In genomic region chr7:25244193-25244592, GRCh38 we compare ENCODE assay signal across 20 cellular contexts. TPM values are rescaled to one million over a fixed set of nuclear protein-coding genes. Genes with fewer than 3 reads are reported as not detected.
DNase-seq lines count a peak whose midpoint lies in the region; ATAC-seq and TF ChIP-seq lines count a peak whose summit lies in the region.
"Had no signal": no experiment of that assay in that cellular context is flagged by ENCODE, and none has a peak within 500 bp of the region (broad histone marks: within the 10 kb centered on the region; RNA-seq: fewer than 3 reads in every experiment).

No MANE protein-coding gene starts in this region.

- no peaks in the 10 kb centered on the region for H3K36me3 Mint-ChIP-seq in nephron (ENCODE audit: low read depth)
- H3K36me3 Mint-ChIP-seq: CD4-positive, alpha-beta memory T cell had no signal

- peaks cover 4% of the 10 kb centered on the region for H3K27me3 Mint-ChIP-seq in nephron (ENCODE audit: low read depth)

- H3K4me1 ChIP-seq in NT2/D1 (ENCODE audit: insufficient read depth, insufficient read length) (no peaks in the 10 kb centered on the region), aorta (ENCODE audit: control insufficient read depth in 1 of 2, insufficient read depth in 2 of 2, low read length in 2 of 2) (peaks cover 0 to 7% of the 10 kb centered on the region in 2 donors)
- H3K4me1 ChIP-seq: BLaER1 had no signal

- no peak overlapping the region for H3K9ac ChIP-seq in NT2/D1 (ENCODE audit: insufficient read length, low read depth)
- H3K9ac ChIP-seq: BLaER1 had no signal

- peaks cover 38% of the 10 kb centered on the region for H3K4me1 Mint-ChIP-seq in nephron
- H3K4me1 Mint-ChIP-seq: CD4-positive, alpha-beta memory T cell had no signal

- H3K9me3 ChIP-seq in NT2/D1 (ENCODE audit: insufficient read depth, low read length) (no peaks in the 10 kb centered on the region; the same call in 1 of the 2 replicates), aorta (ENCODE audit: control insufficient read depth, low read length) (peaks cover 1% of the 10 kb centered on the region)

- WGBS in aorta, 2 donors = 6% methylated on average over 2 of the region's 2 CpGs

- DNase-seq in NT2/D1 (ENCODE audit: low read depth, low spot score) (peak; percentile 61), fibroblast of the aortic adventitia (ENCODE audit: low read depth) (peak; percentile 9), aorta (no peak)
- DNase-seq: Calu3; CD4-positive, alpha-beta memory T cell; KBM-7; NCI-H1105; NCI-H2081; NCI-H510A; NCI-H774; OCI-M1; Right ventricle myocardium superior had no signal

- H3K4me3 ChIP-seq in NT2/D1 (ENCODE audit: insufficient read length, low read depth) = no peak overlapping the region
- H3K4me3 ChIP-seq in fibroblast of the aortic adventitia (ENCODE audit: low read depth, low read length) = no peak overlapping the region
- no peak overlapping the region for H3K4me3 ChIP-seq in aorta (ENCODE audit: low read length in 2 of 2)
- H3K4me3 ChIP-seq: BLaER1, SK-N-MC had no signal

- H3K27ac Mint-ChIP-seq in nephron = peak overlapping the region; percentile 79 to 95 (median 93)
- H3K27ac Mint-ChIP-seq: CD4-positive, alpha-beta memory T cell had no signal

- TF ChIP-seq CTCF in fibroblast of the aortic adventitia (IDR thresholded peaks at IDR 0.05; ENCODE audit: insufficient read depth, low read length) (no peak), nephron (IDR thresholded peaks at IDR 0.05; ENCODE audit: unreplicated experiment in 3 of 3) (no peak)

- intact Hi-C loops in aorta (cut with DNase I) = no loop called here

- H3K36me3 ChIP-seq in NT2/D1 (ENCODE audit: insufficient read depth, insufficient read length, low read length) = no peaks in the 10 kb centered on the region
- H3K36me3 ChIP-seq in aorta (ENCODE audit: control insufficient read depth in 1 of 2, insufficient read depth in 2 of 2, low read length in 1 of 2) = no peaks in the 10 kb centered on the region
- H3K36me3 ChIP-seq: BLaER1 had no signal

- H3K4me3 Mint-ChIP-seq in nephron = no peak overlapping the region
- H3K4me3 Mint-ChIP-seq: CD4-positive, alpha-beta memory T cell had no signal

- H3K27ac ChIP-seq in aorta (ENCODE audit: low read depth in 1 of 2, low read length in 2 of 2) = peak overlapping the region in 1 of 2 donors; percentile 78
- H3K27ac ChIP-seq: BLaER1, SK-N-MC had no signal

- H3K27me3 ChIP-seq in NT2/D1 (ENCODE audit: insufficient read depth, insufficient read length) = no peaks in the 10 kb centered on the region
- no peaks in the 10 kb centered on the region for H3K27me3 ChIP-seq in aorta (ENCODE audit: control insufficient read depth in 1 of 2, insufficient read depth in 2 of 2, low read length in 1 of 2)
- H3K27me3 ChIP-seq: BLaER1 had no signal

- peak; percentile 16 for ATAC-seq in aorta (ENCODE audit: low FRiP score)
- ATAC-seq in HG02884 (IDR thresholded peaks at IDR 0.05; ENCODE audit: unreplicated experiment) = no peak
- no peak for ATAC-seq in GM18520 (IDR thresholded peaks at IDR 0.05; ENCODE audit: unreplicated experiment)
- no peak for ATAC-seq in esophagus mucosa
- ATAC-seq: HepG2 had no signal

- peaks cover 11% of the 10 kb centered on the region for H3K9me3 Mint-ChIP-seq in nephron
- H3K9me3 Mint-ChIP-seq: CD4-positive, alpha-beta memory T cell had no signal

RNA-seq across cellular contexts. Expression of gene NPVF, which starts 15.9 kb away (rescaled TPM):
- not detected in 2 replicates for total RNA-seq in fibroblast of the aortic adventitia (ENCODE audit: low replicate concordance)
- not detected for total RNA-seq in aorta
- polyA plus RNA-seq in aorta = not detected
- not detected for total RNA-seq in esophagus mucosa
- total RNA-seq: A673; Calu3; CD4-positive, alpha-beta memory T cell; HepG2; Right ventricle myocardium superior had no signal
- polyA plus RNA-seq: CD4-positive, alpha-beta memory T cell; HepG2 had no signal

Comparison
In these comparisons a context has a peak if more than half of its experiments do, and no peak if none do; other contexts are left out.
1. DNase-seq: peak in NT2/D1 (single experiment) and fibroblast of the aortic adventitia (single experiment); none in aorta (0 of 2).